Comparison of ENCODE assay signal across 11 cellular contexts in genomic region chr5:154654484-154655375, GRCh38.
DNase-seq lines count a peak whose midpoint lies in the region; ATAC-seq, FAIRE-seq and TF ChIP-seq lines count a peak whose summit lies in the region.
"Had no signal": no experiment of that assay in that cellular context is flagged by ENCODE, and none has a peak within 500 bp of the region (broad histone marks: within the 10 kb centered on the region; RNA-seq: fewer than 3 reads in every experiment).

No MANE protein-coding gene starts in this region.

- ATAC-seq in natural killer cell treated with Interleukin-12 subunit alpha and Interleukin-12 subunit beta and Interleukin-15 and Interleukin-18, amount 100 ng/mL, for 72 hours, result no peak
- ATAC-seq in HG03045 (IDR thresholded peaks at IDR 0.05; ENCODE audit: unreplicated experiment), result no peak

- no peaks in the 10 kb centered on the region for H3K36me3 Mint-ChIP-seq in natural killer cell treated with Interleukin-12 subunit alpha and Interleukin-12 subunit beta and Interleukin-15 and Interleukin-18, amount 100 ng/mL, for 72 hours

- peak overlapping the region; percentile 95 for H3K4me2 ChIP-seq in endothelial cell of umbilical vein (ENCODE audit: insufficient read depth, low read length)

- no peaks in the 10 kb centered on the region for H3K9me3 Mint-ChIP-seq in natural killer cell treated with Interleukin-12 subunit alpha and Interleukin-12 subunit beta and Interleukin-15 and Interleukin-18, amount 100 ng/mL, for 72 hours

- peak overlapping the region; percentile 86 for H3K27ac ChIP-seq in endothelial cell of umbilical vein (ENCODE audit: insufficient read depth, low read depth, low read length)

- intact Hi-C loops in endothelial cell of umbilical vein (cut with micrococcal nuclease), result loop anchor here (1.0 to 2.0 kb wide), 4 partner anchors 28 to 204 kb away; partner anchors contain the start of genes CNOT8 and LARP1

- peaks cover 0 to 7% of the 10 kb centered on the region in 2 donors for H3K4me1 Mint-ChIP-seq in natural killer cell treated with Interleukin-12 subunit alpha and Interleukin-12 subunit beta and Interleukin-15 and Interleukin-18, amount 100 ng/mL, for 72 hours (ENCODE audit: low read depth in 2 of 2)

- CTCF ChIA-PET in endothelial cell of umbilical vein (lab: Charles Lee), result interaction anchor here (0.6 to 2.5 kb wide), 9 partner anchors 21 to 318 kb away, joined by 3 to 8 read pairs (median 3); no protein-coding TSS in a partner anchor

- peak overlapping the region in 1 of 2 donors; percentile 19 for H3K27ac Mint-ChIP-seq in natural killer cell treated with Interleukin-12 subunit alpha and Interleukin-12 subunit beta and Interleukin-15 and Interleukin-18, amount 100 ng/mL, for 72 hours

- H3K27me3 Mint-ChIP-seq in natural killer cell treated with Interleukin-12 subunit alpha and Interleukin-12 subunit beta and Interleukin-15 and Interleukin-18, amount 100 ng/mL, for 72 hours, result no peaks in the 10 kb centered on the region

- peaks cover 22% of the 10 kb centered on the region for H3K4me1 ChIP-seq in endothelial cell of umbilical vein (ENCODE audit: control insufficient read depth, extremely low read depth, insufficient read depth, low read length)

- no TSS peak for BruUV-seq in endothelial cell of umbilical vein (replicated peaks; lab: Mats Ljungman, UMichigan)

- H4K20me1 ChIP-seq in endothelial cell of umbilical vein (replicated peaks; ENCODE audit: control insufficient read depth, extremely low read depth, insufficient read depth, low read length), result no peaks in the 10 kb centered on the region

- no peaks in the 10 kb centered on the region for H3K36me3 ChIP-seq in endothelial cell of umbilical vein (ENCODE audit: control insufficient read depth in 2 of 2, extremely low read depth in 1 of 2, insufficient read depth in 2 of 2, low read length in 2 of 2)

- H3K27me3 ChIP-seq in endothelial cell of umbilical vein (ENCODE audit: control insufficient read depth in 2 of 2, insufficient read depth in 2 of 2, low read length in 2 of 2), result no peaks in the 10 kb centered on the region

- no peaks in the 10 kb centered on the region for H3K79me2 ChIP-seq in endothelial cell of umbilical vein (ENCODE audit: control insufficient read depth, insufficient read depth, low read length)

- H3K9me1 ChIP-seq in endothelial cell of umbilical vein (replicated peaks; ENCODE audit: control insufficient read depth, extremely low read depth, insufficient read depth, low read length), result no peaks in the 10 kb centered on the region

- dilution Hi-C loops in endothelial cell of umbilical vein (cut with MboI; ENCODE audit: extremely low pct_ligation_motif_present, low sequenced_read_pairs), result no loop called here

- DNase-seq in AG20443 (ENCODE audit: low spot score), result peak; percentile 31
- peak; percentile 47 to 63 for DNase-seq in Kasumi-1 (lab: John Stamatoyannopoulos, UW)
- DNase-seq in endothelial cell of umbilical vein (ENCODE audit: low read depth, low spot score), result peak; percentile 79
- no peak for DNase-seq in natural killer cell treated with Interleukin-12 subunit alpha and Interleukin-12 subunit beta and Interleukin-15 and Interleukin-18, amount 100 ng/mL, for 72 hours (ENCODE audit: low spot score)
- no peak for DNase-seq in NCI-H1417 (lab: John Stamatoyannopoulos, UW)
- DNase-seq in NCI-H1930 (lab: John Stamatoyannopoulos, UW), result no peak
- DNase-seq in HPDE6-E6E7 (ENCODE audit: extremely low spot score), result no peak
- DNase-seq: activated CD4-positive, alpha-beta T cell treated with anti-CD3 and anti-CD28 coated beads for 1 hour; cerebellar nuclear complex; NCI-H226 had no signal

- H3K4me3 Mint-ChIP-seq in natural killer cell treated with Interleukin-12 subunit alpha and Interleukin-12 subunit beta and Interleukin-15 and Interleukin-18, amount 100 ng/mL, for 72 hours, result peak overlapping the region; percentile 25

- peak overlapping the region; percentile 100 for H2AFZ ChIP-seq in endothelial cell of umbilical vein (ENCODE audit: low read depth, low read length)

- TF ChIP-seq CTCF in endothelial cell of umbilical vein (IDR thresholded peaks at IDR 0.05; ENCODE audit: extremely low read depth in 1 of 2, insufficient read depth in 1 of 2, low read depth in 1 of 2, low read length in 2 of 2), result no peak

- POLR2A ChIA-PET in endothelial cell of umbilical vein (lab: Charles Lee), result interaction anchor here (0.6 to 0.7 kb wide), 2 partner anchors 98 to 1045 kb away, joined by 5 to 6 read pairs; no protein-coding TSS in a partner anchor

- peak; percentile 95 for FAIRE-seq in endothelial cell of umbilical vein (lab: Jason Lieb, UNC)

- peak overlapping the region in 1 of 3 experiments; percentile 50 for H3K4me3 ChIP-seq in endothelial cell of umbilical vein (replicated peaks in 1 of 3; ENCODE audit: insufficient read depth in 1 of 3, low read depth in 1 of 3, low read length in 3 of 3)

- peak; percentile 57 for TF ChIP-seq POLR2A in endothelial cell of umbilical vein (IDR thresholded peaks at IDR 0.05; ENCODE audit: low read depth, low read length)

- H3K9me3 ChIP-seq in endothelial cell of umbilical vein (replicated peaks; ENCODE audit: control insufficient read depth, insufficient read depth, low read length), result no peaks in the 10 kb centered on the region

- H3K9ac ChIP-seq in endothelial cell of umbilical vein (replicated peaks; ENCODE audit: extremely low read depth, insufficient read depth, low read length), result peak overlapping the region; percentile 89

TF ChIP-seq in endothelial cell of umbilical vein, 7 proteins besides CTCF, POLR2A, EP300 and RAD21:
- TF ChIP-seq EZH2 (IDR thresholded peaks at IDR 0.05; ENCODE audit: borderline replicate concordance, low read depth, low read length, severe bottlenecking) (no peak), GATA2 (IDR thresholded peaks at IDR 0.05; ENCODE audit: insufficient read depth, insufficient read length, low read depth, low read length) (peak; percentile 40), POLR2AphosphoS5 (IDR thresholded peaks at IDR 0.05; ENCODE audit: insufficient read depth, low read depth, low read length) (peak; percentile 75)

Comparison
In these comparisons a context has a peak if more than half of its experiments do, and no peak if none do; other contexts are left out.
1. DNase-seq: peak in AG20443 (single experiment), Kasumi-1 (2 of 2) and endothelial cell of umbilical vein (single experiment); none in natural killer cell treated with Interleukin-12 subunit alpha and Interleukin-12 subunit beta and Interleukin-15 and Interleukin-18, amount 100 ng/mL, for 72 hours (single experiment), NCI-H1417 (0 of 3), NCI-H1930 (0 of 2) and HPDE6-E6E7 (single experiment).